33 cellular contexts compared by ENCODE assay signal in genomic region chr6:161412795-161413194, GRCh38.
"Had no signal": no experiment of that assay in that cellular context is flagged by ENCODE, and none has a peak within 500 bp of the region (broad histone marks: within the 10 kb centered on the region; RNA-seq: fewer than 3 reads in every experiment).

No MANE protein-coding gene starts in this region.

- H3K9me3 ChIP-seq: adrenal gland, body of pancreas, esophagus muscularis mucosa, gastroesophageal sphincter had no signal

- H3K4me3 Mint-ChIP-seq: activated CD4-positive, alpha-beta memory T cell treated with anti-CD3 and anti-CD28 coated beads for 36 hours; activated CD4-positive, alpha-beta T cell treated with anti-CD3 and anti-CD28 coated beads for 36 hours; activated CD4-positive, alpha-beta T cell treated with anti-CD3 and anti-CD28 coated beads, Interleukin-2, amount 10 ng/mL, durations not matched to agents 24 days and 14 days; activated CD8-positive, alpha-beta memory T cell treated with anti-CD3 and anti-CD28 coated beads, Interleukin-2, amount 10 ng/mL, durations not matched to agents 7 days and 5 days; activated CD8-positive, alpha-beta T cell treated with anti-CD3 and anti-CD28 coated beads, Interleukin-2, amount 10 ng/mL, durations not matched to agents 7 days and 5 days; activated naive CD4-positive, alpha-beta T cell treated with anti-CD3 and anti-CD28 coated beads for 36 hours; activated naive CD4-positive, alpha-beta T cell treated with anti-CD3 and anti-CD28 coated beads, Interleukin-2, amount 50 U/mL, for 24 hours; activated naive CD8-positive, alpha-beta T cell treated with anti-CD3 and anti-CD28 coated beads for 36 hours; activated naive CD8-positive, alpha-beta T cell treated with anti-CD3 and anti-CD28 coated beads, Interleukin-2, amount 50 U/mL, for 24 hours; activated T-helper 1 cell treated with anti-CD3 and anti-CD28 coated beads, Interleukin-12 subunit alpha, Interleukin-12 subunit beta, Interleukin-2, Interleukin-4 antibody, amounts not matched to agents 30 ng/mL and 10 ng/mL and 1 ng/mL, durations not matched to agents 14 hours and 24 hours and 36 hours; effector memory CD8-positive, alpha-beta T cell; T-helper 17 cell; T-helper 2 cell treated with Interferon-gamma antibody and Interleukin-4, amounts not matched to agents 5 μg/mL and 100 μg/mL, for 36 hours had no signal

- DNase-seq: activated CD4-positive, alpha-beta memory T cell treated with anti-CD3 and anti-CD28 coated beads for 36 hours; activated CD4-positive, alpha-beta T cell treated with anti-CD3 and anti-CD28 coated beads for 36 hours; activated CD4-positive, alpha-beta T cell treated with anti-CD3 and anti-CD28 coated beads, Interleukin-2, amount 10 ng/mL, durations not matched to agents 24 days and 14 days; activated CD4-positive, CD25-positive, alpha-beta regulatory T cell; activated CD4-positive, CD25-positive, alpha-beta regulatory T cell treated with anti-CD3 and anti-CD28 coated beads, Interleukin-2, amount 50 U/mL, for 72 hours; activated CD8-positive, alpha-beta memory T cell treated with anti-CD3 and anti-CD28 coated beads, Interleukin-2, amount 10 ng/mL, durations not matched to agents 7 days and 5 days; activated CD8-positive, alpha-beta memory T cell treated with anti-CD3 and anti-CD28 coated beads, Interleukin-2, amount 50 U/mL, for 4 hours; activated CD8-positive, alpha-beta T cell treated with anti-CD3 and anti-CD28 coated beads, Interleukin-2, amount 10 ng/mL, durations not matched to agents 7 days and 5 days; activated effector memory CD4-positive, alpha-beta T cell treated with anti-CD3 and anti-CD28 coated beads, Interleukin-2, amount 50 U/mL, for 16 hours; activated naive CD4-positive, alpha-beta T cell treated with anti-CD3 and anti-CD28 coated beads for 36 hours; activated naive CD8-positive, alpha-beta T cell treated with anti-CD3 and anti-CD28 coated beads for 36 hours; activated naive CD8-positive, alpha-beta T cell treated with anti-CD3 and anti-CD28 coated beads, Interleukin-2, amount 50 U/mL, for 24 hours; activated T-cell treated with anti-CD3 and anti-CD28 coated beads, Interleukin-2, amount 50 U/mL, for 1 hour; activated T-cell treated with anti-CD3 and anti-CD28 coated beads, Interleukin-2, amount 50 U/mL, for 48 hours; adrenal gland; amygdala; aorta; body of pancreas; cortex of kidney; dermis blood vessel endothelial cell; effector CD4-positive, alpha-beta T cell; effector memory CD8-positive, alpha-beta T cell; erythroblast; foreskin keratinocyte; T-helper 1 cell; T-helper 17 cell; T1000 had no signal

- H3K27ac ChIP-seq: adrenal gland, body of pancreas, esophagus muscularis mucosa, foreskin keratinocyte, gastroesophageal sphincter had no signal

- H3K9me3 Mint-ChIP-seq: activated CD4-positive, alpha-beta memory T cell treated with anti-CD3 and anti-CD28 coated beads for 36 hours; activated CD4-positive, alpha-beta T cell treated with anti-CD3 and anti-CD28 coated beads, Interleukin-2, amount 10 ng/mL, durations not matched to agents 24 days and 14 days; activated naive CD4-positive, alpha-beta T cell treated with anti-CD3 and anti-CD28 coated beads for 36 hours; activated naive CD4-positive, alpha-beta T cell treated with anti-CD3 and anti-CD28 coated beads, Interleukin-2, amount 50 U/mL, for 24 hours; activated naive CD8-positive, alpha-beta T cell treated with anti-CD3 and anti-CD28 coated beads for 36 hours; activated naive CD8-positive, alpha-beta T cell treated with anti-CD3 and anti-CD28 coated beads, Interleukin-2, amount 50 U/mL, for 24 hours; activated T-helper 1 cell treated with anti-CD3 and anti-CD28 coated beads, Interleukin-12 subunit alpha, Interleukin-12 subunit beta, Interleukin-2, Interleukin-4 antibody, amounts not matched to agents 30 ng/mL and 10 ng/mL and 1 ng/mL, durations not matched to agents 14 hours and 24 hours and 36 hours; activated T-helper 2 cell treated with anti-CD3 and anti-CD28 coated beads, Interferon-gamma antibody, Interleukin-2, Interleukin-4, amounts not matched to agents 10 μg/mL and 5 μg/mL and 100 μg/mL, durations not matched to agents 14 hours and 24 hours and 36 hours; effector memory CD8-positive, alpha-beta T cell; T-helper 2 cell treated with Interferon-gamma antibody and Interleukin-4, amounts not matched to agents 5 μg/mL and 100 μg/mL, for 36 hours had no signal

- H3K27me3 Mint-ChIP-seq: activated CD4-positive, alpha-beta T cell treated with anti-CD3 and anti-CD28 coated beads, Interleukin-2, amount 10 ng/mL, durations not matched to agents 24 days and 14 days had no signal

- H3K36me3 ChIP-seq: adrenal gland, esophagus muscularis mucosa, gastroesophageal sphincter had no signal

- H3K4me3 ChIP-seq: adrenal gland, body of pancreas, esophagus muscularis mucosa, gastroesophageal sphincter had no signal

- H3K27me3 ChIP-seq: adrenal gland, body of pancreas, esophagus muscularis mucosa, foreskin keratinocyte, gastroesophageal sphincter had no signal

- ATAC-seq: activated CD4-positive, alpha-beta T cell treated with anti-CD3 and anti-CD28 coated beads for 36 hours; activated CD8-positive, alpha-beta memory T cell treated with anti-CD3 and anti-CD28 coated beads, Interleukin-2, amount 10 ng/mL, durations not matched to agents 7 days and 5 days; activated CD8-positive, alpha-beta T cell treated with anti-CD3 and anti-CD28 coated beads, Interleukin-2, amount 10 ng/mL, durations not matched to agents 7 days and 5 days; activated naive CD8-positive, alpha-beta T cell treated with anti-CD3 and anti-CD28 coated beads, Interleukin-2, amount 50 U/mL, for 24 hours; body of pancreas; effector memory CD8-positive, alpha-beta T cell; foreskin keratinocyte; gastroesophageal sphincter; T-helper 17 cell had no signal

- H3K4me1 Mint-ChIP-seq: activated CD4-positive, alpha-beta T cell treated with anti-CD3 and anti-CD28 coated beads for 36 hours; activated CD4-positive, alpha-beta T cell treated with anti-CD3 and anti-CD28 coated beads, Interleukin-2, amount 10 ng/mL, durations not matched to agents 24 days and 14 days; activated CD8-positive, alpha-beta memory T cell treated with anti-CD3 and anti-CD28 coated beads, Interleukin-2, amount 10 ng/mL, durations not matched to agents 7 days and 5 days; activated naive CD4-positive, alpha-beta T cell treated with anti-CD3 and anti-CD28 coated beads, Interleukin-2, amount 50 U/mL, for 24 hours; activated naive CD8-positive, alpha-beta T cell treated with anti-CD3 and anti-CD28 coated beads for 36 hours; activated naive CD8-positive, alpha-beta T cell treated with anti-CD3 and anti-CD28 coated beads, Interleukin-2, amount 50 U/mL, for 24 hours; T-helper 17 cell had no signal

- H3K27ac Mint-ChIP-seq: activated CD4-positive, alpha-beta memory T cell treated with anti-CD3 and anti-CD28 coated beads for 36 hours; activated CD4-positive, alpha-beta T cell treated with anti-CD3 and anti-CD28 coated beads for 36 hours; activated CD4-positive, alpha-beta T cell treated with anti-CD3 and anti-CD28 coated beads, Interleukin-2, amount 10 ng/mL, durations not matched to agents 24 days and 14 days; activated CD8-positive, alpha-beta memory T cell treated with anti-CD3 and anti-CD28 coated beads, Interleukin-2, amount 10 ng/mL, durations not matched to agents 7 days and 5 days; activated CD8-positive, alpha-beta T cell treated with anti-CD3 and anti-CD28 coated beads, Interleukin-2, amount 10 ng/mL, durations not matched to agents 7 days and 5 days; activated naive CD4-positive, alpha-beta T cell treated with anti-CD3 and anti-CD28 coated beads for 36 hours; activated naive CD4-positive, alpha-beta T cell treated with anti-CD3 and anti-CD28 coated beads, Interleukin-2, amount 50 U/mL, for 24 hours; activated naive CD8-positive, alpha-beta T cell treated with anti-CD3 and anti-CD28 coated beads for 36 hours; activated naive CD8-positive, alpha-beta T cell treated with anti-CD3 and anti-CD28 coated beads, Interleukin-2, amount 50 U/mL, for 24 hours; activated T-helper 1 cell treated with anti-CD3 and anti-CD28 coated beads, Interleukin-12 subunit alpha, Interleukin-12 subunit beta, Interleukin-2, Interleukin-4 antibody, amounts not matched to agents 30 ng/mL and 10 ng/mL and 1 ng/mL, durations not matched to agents 14 hours and 24 hours and 36 hours; activated T-helper 2 cell treated with anti-CD3 and anti-CD28 coated beads, Interferon-gamma antibody, Interleukin-2, Interleukin-4, amounts not matched to agents 10 μg/mL and 5 μg/mL and 100 μg/mL, durations not matched to agents 14 hours and 24 hours and 36 hours; effector memory CD8-positive, alpha-beta T cell; T-helper 17 cell; T-helper 2 cell treated with Interferon-gamma antibody and Interleukin-4, amounts not matched to agents 5 μg/mL and 100 μg/mL, for 36 hours had no signal

- H3K4me1 ChIP-seq: adrenal gland, foreskin keratinocyte had no signal
